In the genomic region with DNA sequence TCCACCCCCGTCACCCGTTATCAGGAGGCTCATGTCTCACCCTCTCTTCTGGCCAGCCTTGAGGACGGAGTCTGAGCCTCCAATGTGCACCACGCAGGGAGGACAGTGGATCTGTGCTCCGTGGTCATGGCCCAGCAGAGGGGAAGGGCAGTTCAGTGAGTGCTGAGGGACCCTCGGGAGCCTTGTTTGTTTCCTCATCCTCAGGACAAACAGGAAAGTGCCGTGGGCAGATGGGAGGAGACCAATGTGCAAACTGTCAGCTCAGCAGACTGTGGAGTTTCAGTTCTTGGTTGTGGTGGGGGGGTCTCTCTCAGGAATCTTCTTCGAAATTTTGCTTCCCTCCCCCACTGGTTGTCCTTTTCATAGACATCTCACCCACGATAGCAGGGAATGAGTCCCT, we compare ENCODE assay signal across 8 cellular contexts.
DNase-seq lines count a peak whose midpoint lies in the region; ATAC-seq and TF ChIP-seq lines count a peak whose summit lies in the region.
"Not testable (repeated sequence)": the region's sequence is repeated elsewhere in the genome, so short reads cannot be mapped to it uniquely, and the experiment has no call there.

No MANE protein-coding gene starts in this region.

- H3K36me3 Mint-ChIP-seq in CD14-positive monocyte; activated T-cell treated with anti-CD3 and anti-CD28 coated beads, Interleukin-2, amount 50 U/mL, for 4 hours (ENCODE audit: insufficient read depth); memory B cell: not testable (repeated sequence)

- H3K9ac ChIP-seq in Karpas-422 (ENCODE audit: low read length); OCI-LY3 (ENCODE audit: low read length): not testable (repeated sequence)

- H2AFZ ChIP-seq in Karpas-422 (ENCODE audit: low read length) (peak overlapping the region; percentile 43; the same call in 1 of the 2 replicates), OCI-LY3 (ENCODE audit: low read depth, low read length) (peak overlapping the region; percentile 77)

- H3K27ac Mint-ChIP-seq in CD14-positive monocyte: peak overlapping the region in 4 of 7 donors; percentile 58 to 84 (median 64)
- H3K27ac Mint-ChIP-seq in memory B cell: peak overlapping the region; percentile 86

- TF ChIP-seq POLR2A in transverse colon (IDR thresholded peaks at IDR 0.05): not testable (repeated sequence)

- WGBS in transverse colon (ENCODE audit: low coverage in 1 of 2), 2 donors: 69% methylated on average over 9 of the region's 9 CpGs; no CpG with 5 or more reads in 1 of the 2 donors

- intact Hi-C loops in CD14-positive monocyte (cut with micrococcal nuclease); head of caudate nucleus (cut with DNase I); transverse colon (cut with DNase I; ENCODE audit: low total_unique reads): not testable (repeated sequence)

- not testable (repeated sequence) for ATAC-seq in activated T-cell treated with anti-CD3 and anti-CD28 coated beads, Interleukin-2, amount 50 U/mL, for 4 hours; memory B cell (ENCODE audit: low read depth)

- not testable (repeated sequence) for H3K9me2 ChIP-seq in Karpas-422 (replicated peaks; ENCODE audit: insufficient read depth, low read length)

- not testable (repeated sequence) for H3K79me2 ChIP-seq in Karpas-422 (ENCODE audit: low read length); OCI-LY3 (ENCODE audit: low read length)

- H3K4me2 ChIP-seq in Karpas-422 (ENCODE audit: low read depth, low read length, poor library complexity, severe bottlenecking) (peak overlapping the region; percentile 24), OCI-LY3 (ENCODE audit: low read length) (peak overlapping the region; percentile 73)

- not testable (repeated sequence) for H3K27me3 ChIP-seq in Karpas-422 (ENCODE audit: low read length); OCI-LY3 (ENCODE audit: low read depth, low read length); transverse colon

- not testable (repeated sequence) for H3K36me3 ChIP-seq in Karpas-422 (ENCODE audit: insufficient read depth, low read length); OCI-LY3 (replicated peaks; ENCODE audit: low read depth, low read length); transverse colon

- in situ Hi-C loops in transverse colon (cut with MboI; ENCODE audit: low pct_ligation_motif_present in 1 of 4, low pct_unique_long_range_greater_than_20kb in 1 of 4, low sequenced_read_pairs in 3 of 4): not testable (repeated sequence)

- peak overlapping the region; percentile 27; the same call in 1 of the 2 replicates for H3K4me3 ChIP-seq in Karpas-422 (ENCODE audit: low read length)
- peak overlapping the region; percentile 70 for H3K4me3 ChIP-seq in OCI-LY3 (ENCODE audit: low read length)
- not testable (repeated sequence) for H3K4me3 ChIP-seq in transverse colon

- not testable (repeated sequence) for H3K9me3 Mint-ChIP-seq in CD14-positive monocyte; activated T-cell treated with anti-CD3 and anti-CD28 coated beads, Interleukin-2, amount 50 U/mL, for 4 hours; memory B cell

- H4K20me1 ChIP-seq in Karpas-422 (ENCODE audit: insufficient read depth, low read depth, low read length); OCI-LY3 (ENCODE audit: insufficient read depth, low read length): not testable (repeated sequence)

- peak overlapping the region; percentile 73 to 95 for H3K4me3 Mint-ChIP-seq in CD14-positive monocyte
- H3K4me3 Mint-ChIP-seq in activated T-cell treated with anti-CD3 and anti-CD28 coated beads, Interleukin-2, amount 50 U/mL, for 4 hours: peak overlapping the region; percentile 17
- peak overlapping the region; percentile 95 for H3K4me3 Mint-ChIP-seq in memory B cell

- not testable (repeated sequence) for DNase-seq in CD14-positive monocyte (ENCODE audit: low spot score); Karpas-422; activated T-cell treated with anti-CD3 and anti-CD28 coated beads, Interleukin-2, amount 50 U/mL, for 4 hours
- DNase-seq in head of caudate nucleus: peak in 22 of 42 donors; percentile 3 to 42 (median 20)
- peak; percentile 8 to 30 for DNase-seq in memory B cell (ENCODE audit: low spot score in 2 of 2)
- DNase-seq in pons (ENCODE audit: low spot score): peak; percentile 41
- DNase-seq in transverse colon: peak; percentile 23

- not testable (repeated sequence) for H3K4me1 ChIP-seq in Karpas-422 (ENCODE audit: low read length); OCI-LY3 (ENCODE audit: low read length); transverse colon

- peaks cover 22% of the 10 kb centered on the region for H3K4me1 Mint-ChIP-seq in CD14-positive monocyte
- not testable (repeated sequence) for H3K4me1 Mint-ChIP-seq in activated T-cell treated with anti-CD3 and anti-CD28 coated beads, Interleukin-2, amount 50 U/mL, for 4 hours (ENCODE audit: low read depth)
- H3K4me1 Mint-ChIP-seq in memory B cell: peaks cover 24% of the 10 kb centered on the region

- not testable (repeated sequence) for H3K27ac ChIP-seq in Karpas-422 (ENCODE audit: low read length); OCI-LY3 (ENCODE audit: low read length); transverse colon

- H3K27me3 Mint-ChIP-seq in CD14-positive monocyte (ENCODE audit: low read depth in 3 of 3); activated T-cell treated with anti-CD3 and anti-CD28 coated beads, Interleukin-2, amount 50 U/mL, for 4 hours (ENCODE audit: low read depth); memory B cell: not testable (repeated sequence)

- not testable (repeated sequence) for TF ChIP-seq EP300 in transverse colon (IDR thresholded peaks at IDR 0.05; ENCODE audit: low read depth)

- H3K9me3 ChIP-seq in Karpas-422 (ENCODE audit: low read length); OCI-LY3 (ENCODE audit: insufficient read depth, low read length); transverse colon: not testable (repeated sequence)

- TF ChIP-seq CTCF in CD14-positive monocyte (IDR thresholded peaks at IDR 0.05); OCI-LY3 (IDR thresholded peaks at IDR 0.05; ENCODE audit: low read depth, low read length); transverse colon (IDR thresholded peaks at IDR 0.05): not testable (repeated sequence)

Comparison
In these comparisons a context has a peak if more than half of its experiments do, and no peak if none do; other contexts are left out.
1. H3K4me3 Mint-ChIP-seq: peak in every context shown above with its lines; median percentile 95 in memory B cell; 84 in CD14-positive monocyte; 17 in activated T-cell treated with anti-CD3 and anti-CD28 coated beads, Interleukin-2, amount 50 U/mL, for 4 hours.